8 cellular contexts compared by ENCODE assay signal in the genomic region with DNA sequence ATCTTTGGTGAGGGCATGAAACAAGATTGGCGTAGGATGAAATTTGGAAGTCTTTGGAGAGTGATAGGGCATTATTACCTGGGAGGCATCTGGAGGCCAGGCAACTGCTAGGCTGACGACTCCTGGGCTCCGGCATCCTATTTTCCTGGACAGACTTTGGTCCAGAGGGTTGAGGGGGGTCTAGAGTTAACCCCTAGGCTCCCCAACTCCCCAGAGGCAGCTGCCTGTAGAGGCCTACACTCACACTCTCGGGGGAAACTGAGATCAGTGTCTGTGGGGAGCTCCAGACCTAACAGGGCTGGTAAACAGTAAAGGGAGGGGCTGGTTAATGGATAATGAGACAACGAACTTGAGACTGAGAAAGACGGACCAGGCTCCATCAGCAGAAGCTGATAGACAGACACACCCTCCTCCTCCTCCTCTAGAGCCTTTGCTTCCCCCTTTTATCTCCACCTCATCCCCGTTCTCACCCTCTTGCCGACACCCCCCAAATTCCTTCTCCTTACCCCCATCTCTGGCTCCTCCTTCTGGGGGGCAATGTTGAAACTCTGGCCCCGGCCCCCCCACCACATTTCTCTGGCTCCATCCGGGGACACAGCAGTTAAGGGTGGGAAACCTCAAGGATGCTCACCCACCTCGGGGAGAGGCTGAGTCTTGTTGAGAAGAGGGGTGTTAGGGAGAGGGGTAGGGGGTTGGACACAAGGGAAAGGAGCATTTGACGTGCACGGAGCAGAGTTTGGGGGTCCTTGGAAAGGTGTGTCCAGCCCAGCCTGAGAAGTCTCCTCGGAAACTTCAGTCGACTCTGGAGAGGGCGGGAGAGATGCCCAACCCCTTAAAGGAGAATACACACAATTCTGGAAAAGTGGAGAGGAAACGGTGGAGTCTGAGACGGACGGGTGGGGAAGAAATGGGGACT. TPM values are rescaled to one million over a fixed set of nuclear protein-coding genes. Genes with fewer than 3 reads are reported as not detected.
DNase-seq lines count a peak whose midpoint lies in the region; ATAC-seq and TF ChIP-seq lines count a peak whose summit lies in the region.

A gene with protein sequence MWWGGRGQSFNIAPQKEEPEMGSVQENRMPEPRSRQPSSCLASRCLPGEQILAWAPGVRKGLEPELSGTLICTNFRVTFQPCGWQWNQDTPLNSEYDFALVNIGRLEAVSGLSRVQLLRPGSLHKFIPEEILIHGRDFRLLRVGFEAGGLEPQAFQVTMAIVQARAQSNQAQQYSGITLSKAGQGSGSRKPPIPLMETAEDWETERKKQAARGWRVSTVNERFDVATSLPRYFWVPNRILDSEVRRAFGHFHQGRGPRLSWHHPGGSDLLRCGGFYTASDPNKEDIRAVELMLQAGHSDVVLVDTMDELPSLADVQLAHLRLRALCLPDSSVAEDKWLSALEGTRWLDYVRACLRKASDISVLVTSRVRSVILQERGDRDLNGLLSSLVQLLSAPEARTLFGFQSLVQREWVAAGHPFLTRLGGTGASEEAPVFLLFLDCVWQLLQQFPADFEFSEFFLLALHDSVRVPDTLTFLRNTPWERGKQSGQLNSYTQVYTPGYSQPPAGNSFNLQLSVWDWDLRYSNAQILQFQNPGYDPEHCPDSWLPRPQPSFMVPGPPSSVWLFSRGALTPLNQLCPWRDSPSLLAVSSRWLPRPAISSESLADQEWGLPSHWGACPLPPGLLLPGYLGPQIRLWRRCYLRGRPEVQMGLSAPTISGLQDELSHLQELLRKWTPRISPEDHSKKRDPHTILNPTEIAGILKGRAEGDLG (minus strand): TSS at position 804 of the 916 bp plus-strand sequence. CDS start 232 bp downstream, at position 572.

- peaks cover 5% of the 10 kb centered on the region for H3K79me2 ChIP-seq in mammary epithelial cell (ENCODE audit: insufficient read depth, low read length)

- peak within 1 kb of the TSS; percentile 94 for H2AFZ ChIP-seq in mammary epithelial cell (ENCODE audit: low read depth, low read length)

- no TSS peak for BruUV-seq in mammary epithelial cell (replicated peaks; lab: Mats Ljungman, UMichigan)

- H3K36me3 ChIP-seq in BJ (ENCODE audit: control insufficient read depth, insufficient read depth, low read length): 0 out of 2 replicates have a peak, but pooled peaks cover 1% of the 10 kb centered on the region
- H3K36me3 ChIP-seq in KOPT-K1 (ENCODE audit: insufficient read depth, low read length): no peaks in the 10 kb centered on the region
- no peaks in the 10 kb centered on the region for H3K36me3 ChIP-seq in mammary epithelial cell (ENCODE audit: insufficient read depth, low read length)
- peaks cover 17% of the 10 kb centered on the region for H3K36me3 ChIP-seq in thoracic aorta

- 1% methylated on average over 10 of the region's 19 CpGs for WGBS in mammary epithelial cell (ENCODE audit: low coverage, missing lambda C conversion rate)

- ATAC-seq in left colon (peak; percentile 67), thoracic aorta (ENCODE audit: insufficient number of reproducible peaks, low FRiP score, low read depth) (peak; percentile 39), HG02588 (IDR thresholded peaks at IDR 0.05; ENCODE audit: unreplicated experiment) (no peak)

- POLR2A ChIA-PET in BJ (lab: Charles Lee): interaction anchor here (1.1 kb wide), 1 partner anchor 8 kb away, joined by 5 read pairs; no protein-coding TSS in a partner anchor

- no peak for TF ChIP-seq CTCF in BJ (IDR thresholded peaks at IDR 0.05; ENCODE audit: insufficient read depth, low read depth, low read length)
- no peak for TF ChIP-seq CTCF in mammary epithelial cell (conservative IDR thresholded peaks at IDR 0.05 in 1 of 2, IDR thresholded peaks at IDR 0.05 in 1 of 2; ENCODE audit: extremely low read depth in 1 of 2, insufficient read depth in 1 of 2, low read depth in 1 of 2, low read length in 2 of 2)
- TF ChIP-seq CTCF in thoracic aorta (IDR thresholded peaks at IDR 0.05): no peak

- H3K4me3 ChIP-seq in BJ (ENCODE audit: low read depth, low read length): peak within 1 kb of the TSS; percentile 56
- H3K4me3 ChIP-seq in mammary epithelial cell (replicated peaks in 1 of 3; ENCODE audit: insufficient read depth in 1 of 3, low read depth in 2 of 3, low read length in 3 of 3): peak within 1 kb of the TSS; percentile 55 to 88 (median 57)
- peak within 1 kb of the TSS; percentile 84 for H3K4me3 ChIP-seq in thoracic aorta

- H4K20me1 ChIP-seq in mammary epithelial cell (ENCODE audit: insufficient read depth, low read length): no peaks in the 10 kb centered on the region

- H3K4me1 ChIP-seq in mammary epithelial cell (ENCODE audit: insufficient read depth, low read length) (peaks cover 40% of the 10 kb centered on the region), thoracic aorta (ENCODE audit: control insufficient read depth in 1 of 2, low read depth in 2 of 2) (peaks cover 24 to 43% of the 10 kb centered on the region in 2 donors)

- CTCF ChIA-PET in BJ (lab: Yijun Ruan, JAX): interaction anchor here (0.5 to 1.3 kb wide), 2 partner anchors 15 to 26 kb away, joined by 3 read pairs; no protein-coding TSS in a partner anchor
- CTCF ChIA-PET in mammary epithelial cell (lab: Charles Lee; ENCODE audit: low non-redundant PET): interaction anchor here (0.6 kb wide), 1 partner anchor 26 kb away, joined by 4 read pairs; no protein-coding TSS in a partner anchor

- in situ Hi-C loops in mammary epithelial cell (cut with MboI; ENCODE audit: low sequenced_read_pairs in 2 of 2): loop anchor here in 1 of 2 donors (25.0 kb wide), 1 partner anchor 99 kb away; a partner anchor contains a TSS

- intact Hi-C loops in mammary epithelial cell (cut with micrococcal nuclease) (no loop called here), left colon (cut with DNase I, micrococcal nuclease) (no loop called here)

- H3K9me3 ChIP-seq in KOPT-K1 (ENCODE audit: insufficient read depth, low read length, poor library complexity, severe bottlenecking) (no peaks in the 10 kb centered on the region), mammary epithelial cell (replicated peaks; ENCODE audit: insufficient read depth, low read length) (no peaks in the 10 kb centered on the region), thoracic aorta (no peaks in the 10 kb centered on the region)

- H3K4me2 ChIP-seq in mammary epithelial cell (ENCODE audit: insufficient read depth, low read depth, low read length): peak within 1 kb of the TSS; percentile 87

- H3K27ac ChIP-seq in KOPT-K1 (ENCODE audit: low read depth, low read length, poor library complexity, severe bottlenecking): peak within 1 kb of the TSS; percentile 61
- peak within 1 kb of the TSS; percentile 74 for H3K27ac ChIP-seq in mammary epithelial cell (ENCODE audit: insufficient read depth, low read depth, low read length)
- peak within 1 kb of the TSS; percentile 81 to 89 for H3K27ac ChIP-seq in thoracic aorta

- DNase-seq in BJ (ENCODE audit: low read depth): no peak
- DNase-seq in mammary epithelial cell: peak; percentile 44
- peak; percentile 63 to 67 for DNase-seq in left colon
- no peak for DNase-seq in thoracic aorta (ENCODE audit: low spot score)
- no peak for DNase-seq in SIG-M5 treated with dmso at 0.1 percent for 504 hours (lab: John Stamatoyannopoulos, UW; ENCODE audit: unreplicated experiment)
- DNase-seq in middle frontal gyrus (ENCODE audit: extremely low spot score, low spot score): no peak

- peak within 1 kb of the TSS; percentile 78 for H3K9ac ChIP-seq in mammary epithelial cell (ENCODE audit: insufficient read depth, low read length)

- H3K27me3 ChIP-seq in BJ (ENCODE audit: control insufficient read depth, insufficient read depth, low read length) (no peaks in the 10 kb centered on the region), mammary epithelial cell (ENCODE audit: insufficient read depth, low read length) (no peaks in the 10 kb centered on the region), thoracic aorta (replicated peaks; ENCODE audit: insufficient read depth) (no peaks in the 10 kb centered on the region)

- dilution Hi-C loops in mammary epithelial cell (cut with HindIII; ENCODE audit: low sequenced_read_pairs): no loop called here

RNA-seq across cellular contexts. Expression of the gene that starts here (rescaled TPM):
- polyA plus RNA-seq in BJ (2011; rRNA removed): 14.3 and 14.5 TPM in 2 replicates
- polyA minus RNA-seq in BJ (2011; rRNA and poly(A)+ RNA removed): 12.2 and 17.1 TPM in 2 replicates
- total RNA-seq in mammary epithelial cell: 10 to 100 TPM in 1 of 2 donors, 1 to 10 TPM in 1; 7.3 to 14.4 TPM
- polyA plus RNA-seq in mammary epithelial cell: 8.7 TPM
- 15.2 TPM for polyA minus RNA-seq in mammary epithelial cell
- 100 to 1,000 TPM; 176 to 247 TPM for total RNA-seq in left colon
- total RNA-seq in thoracic aorta: 10 to 100 TPM; 50.8 to 53.7 TPM

Comparison
In these comparisons a context has a peak if more than half of its experiments do, and no peak if none do; other contexts are left out.
1. DNase-seq: peak in mammary epithelial cell (single experiment) and left colon (2 of 2); none in BJ (single experiment), thoracic aorta (single experiment), SIG-M5 treated with dmso at 0.1 percent for 504 hours (single experiment) and middle frontal gyrus (single experiment).
2. Peak in every context shown above with its lines, with median percentiles within 50 percentile points of each other: H3K4me3 ChIP-seq and H3K27ac ChIP-seq.